In the genomic region with DNA sequence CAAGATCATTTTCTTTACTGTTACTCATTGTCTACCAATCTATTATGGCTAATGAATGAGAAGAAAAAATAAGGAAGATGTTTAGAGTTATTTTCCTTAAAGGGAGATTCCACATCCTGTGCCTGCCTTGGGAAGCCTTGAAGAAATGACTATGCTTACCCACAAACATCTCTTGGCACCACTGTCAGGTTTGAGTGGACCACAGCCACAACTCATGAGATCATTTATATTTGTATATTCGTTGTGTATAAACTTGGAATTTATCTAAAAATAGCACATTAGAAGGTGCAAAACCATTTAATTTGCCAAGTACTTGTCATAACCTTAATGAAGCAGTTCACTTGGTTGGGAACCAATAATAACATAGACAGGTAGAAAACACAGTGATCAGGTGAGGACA, we compare ENCODE assay signal across 26 cellular contexts.
DNase-seq lines count a peak whose midpoint lies in the region; ATAC-seq and TF ChIP-seq lines count a peak whose summit lies in the region.
"Had no signal": no experiment of that assay in that cellular context is flagged by ENCODE, and none has a peak within 500 bp of the region (broad histone marks: within the 10 kb centered on the region; RNA-seq: fewer than 3 reads in every experiment).

No MANE protein-coding gene starts in this region.

- H3K4me3 ChIP-seq in right atrium auricular region (no peak overlapping the region), astrocyte of the spinal cord (ENCODE audit: low read depth, low read length) (no peak overlapping the region), left ventricle myocardium inferior (no peak overlapping the region)
- H3K4me3 ChIP-seq: BLaER1, breast epithelium, colonic mucosa, hepatocyte, left lung, tibial artery had no signal

- no peaks in the 10 kb centered on the region for H3K9me3 ChIP-seq in right atrium auricular region
- peaks cover 4% of the 10 kb centered on the region for H3K9me3 ChIP-seq in left ventricle myocardium inferior (replicated peaks)
- H3K9me3 ChIP-seq: BLaER1, breast epithelium, colonic mucosa, left lung, tibial artery had no signal

- peak; percentile 74 for ATAC-seq in Right ventricle myocardium superior (ENCODE audit: poor library complexity)
- ATAC-seq in GM19397 (IDR thresholded peaks at IDR 0.05; ENCODE audit: unreplicated experiment), result no peak
- ATAC-seq: activated CD4-positive, alpha-beta T cell treated with anti-CD3 and anti-CD28 coated beads for 36 hours; activated naive CD8-positive, alpha-beta T cell treated with anti-CD3 and anti-CD28 coated beads, Interleukin-2, amount 50 U/mL, for 24 hours; left lung; natural killer cell had no signal

- no peaks in the 10 kb centered on the region for H3K4me1 Mint-ChIP-seq in endothelial cell (ENCODE audit: unreplicated experiment)
- H3K4me1 Mint-ChIP-seq: activated CD4-positive, alpha-beta T cell treated with anti-CD3 and anti-CD28 coated beads for 36 hours; activated naive CD8-positive, alpha-beta T cell treated with anti-CD3 and anti-CD28 coated beads, Interleukin-2, amount 50 U/mL, for 24 hours; mesothelial cell of epicardium; natural killer cell had no signal

- no peak overlapping the region for H3K4me3 Mint-ChIP-seq in endothelial cell (ENCODE audit: unreplicated experiment)
- H3K4me3 Mint-ChIP-seq: activated CD4-positive, alpha-beta T cell treated with anti-CD3 and anti-CD28 coated beads for 36 hours; activated naive CD8-positive, alpha-beta T cell treated with anti-CD3 and anti-CD28 coated beads, Interleukin-2, amount 50 U/mL, for 24 hours; activated T-cell treated with anti-CD3 and anti-CD28 coated beads, Interleukin-2, amount 50 U/mL, for 24 hours; mesothelial cell of epicardium; natural killer cell; T-helper 2 cell treated with Interferon-gamma antibody and Interleukin-4, amounts not matched to agents 5 μg/mL and 100 μg/mL, for 36 hours had no signal

- DNase-seq in Right ventricle myocardium superior, result no peak
- DNase-seq in right atrium auricular region (ENCODE audit: low spot score), result no peak
- DNase-seq in astrocyte of the spinal cord (ENCODE audit: low read depth, low spot score), result peak; percentile 52
- no peak for DNase-seq in left ventricle myocardium inferior
- no peak for DNase-seq in endothelial cell (ENCODE audit: low spot score)
- DNase-seq in putamen (ENCODE audit: low spot score), result no peak
- no peak for DNase-seq in DMS153 (lab: John Stamatoyannopoulos, UW)
- DNase-seq: activated CD4-positive, alpha-beta T cell treated with anti-CD3 and anti-CD28 coated beads for 36 hours; activated gamma-delta T cell treated with Interleukin-2 at 50 U/mL for 16 hours; activated naive CD8-positive, alpha-beta T cell treated with anti-CD3 and anti-CD28 coated beads, Interleukin-2, amount 50 U/mL, for 24 hours; activated T-cell treated with anti-CD3 and anti-CD28 coated beads, Interleukin-2, amount 50 U/mL, for 24 hours; colonic mucosa; effector memory CD4-positive, alpha-beta T cell; erythroblast; left lung; natural killer cell; NCI-H1436 treated with DMSO at 0.1 percent for 48 hours; NCI-H446 treated with DMSO at 0.1 percent for 48 hours; stimulated activated CD4-positive, alpha-beta T cell treated with anti-CD3 and anti-CD28 coated beads, Interleukin-2, amount 100 ng/mL, for 24 hours; tibial artery had no signal

- intact Hi-C loops in Right ventricle myocardium superior (cut with DNase I) (no loop called here), left ventricle myocardium inferior (cut with micrococcal nuclease) (no loop called here)

- no peaks in the 10 kb centered on the region for H3K36me3 Mint-ChIP-seq in endothelial cell (ENCODE audit: low read depth, unreplicated experiment)
- H3K36me3 Mint-ChIP-seq: mesothelial cell of epicardium, natural killer cell had no signal

- TF ChIP-seq CTCF in right atrium auricular region (IDR thresholded peaks at IDR 0.05) (no peak), astrocyte of the spinal cord (IDR thresholded peaks at IDR 0.05; ENCODE audit: low read depth, low read length) (no peak), left ventricle myocardium inferior (IDR thresholded peaks at IDR 0.05; ENCODE audit: borderline replicate concordance) (no peak), endothelial cell (IDR thresholded peaks at IDR 0.05; ENCODE audit: unreplicated experiment) (no peak)

- no peaks in the 10 kb centered on the region for H3K27me3 ChIP-seq in right atrium auricular region
- H3K27me3 ChIP-seq in left ventricle myocardium inferior (ENCODE audit: low read depth), result no peaks in the 10 kb centered on the region
- H3K27me3 ChIP-seq: BLaER1, breast epithelium, colonic mucosa, hepatocyte, left lung, tibial artery had no signal

- H3K27ac Mint-ChIP-seq in endothelial cell (ENCODE audit: unreplicated experiment), result no peak overlapping the region
- H3K27ac Mint-ChIP-seq: activated CD4-positive, alpha-beta T cell treated with anti-CD3 and anti-CD28 coated beads for 36 hours; activated naive CD8-positive, alpha-beta T cell treated with anti-CD3 and anti-CD28 coated beads, Interleukin-2, amount 50 U/mL, for 24 hours; activated T-cell treated with anti-CD3 and anti-CD28 coated beads, Interleukin-2, amount 50 U/mL, for 24 hours; mesothelial cell of epicardium; natural killer cell; T-helper 2 cell treated with Interferon-gamma antibody and Interleukin-4, amounts not matched to agents 5 μg/mL and 100 μg/mL, for 36 hours had no signal

- H3K27ac ChIP-seq in right atrium auricular region (peak overlapping the region in 1 of 2 donors; percentile 69), left ventricle myocardium inferior (replicated peaks) (peak overlapping the region; percentile 40)
- H3K27ac ChIP-seq: BLaER1, breast epithelium, colonic mucosa, hepatocyte, left lung, tibial artery had no signal

- H3K4me1 ChIP-seq in right atrium auricular region (peaks cover 0 to 10% of the 10 kb centered on the region in 2 donors), left ventricle myocardium inferior (peaks cover 26% of the 10 kb centered on the region)
- H3K4me1 ChIP-seq: breast epithelium, colonic mucosa, left lung had no signal

- H3K36me3 ChIP-seq in right atrium auricular region (no peaks in the 10 kb centered on the region), left ventricle myocardium inferior (no peaks in the 10 kb centered on the region)
- H3K36me3 ChIP-seq: BLaER1, breast epithelium, colonic mucosa, left lung, tibial artery had no signal

- in situ Hi-C loops in astrocyte of the spinal cord (cut with HindIII; ENCODE audit: low sequenced_read_pairs), result no loop called here

- H3K9me3 Mint-ChIP-seq in endothelial cell (ENCODE audit: unreplicated experiment), result no peaks in the 10 kb centered on the region
- H3K9me3 Mint-ChIP-seq: mesothelial cell of epicardium had no signal

- no peaks in the 10 kb centered on the region for H3K27me3 Mint-ChIP-seq in endothelial cell (ENCODE audit: unreplicated experiment)
- H3K27me3 Mint-ChIP-seq: activated CD4-positive, alpha-beta T cell treated with anti-CD3 and anti-CD28 coated beads for 36 hours; activated naive CD8-positive, alpha-beta T cell treated with anti-CD3 and anti-CD28 coated beads, Interleukin-2, amount 50 U/mL, for 24 hours; activated T-cell treated with anti-CD3 and anti-CD28 coated beads, Interleukin-2, amount 50 U/mL, for 24 hours had no signal
